In genomic region chr6:46491201-46491788, GRCh38 we compare ENCODE assay signal across 8 cellular contexts. TPM values are rescaled to one million over a fixed set of nuclear protein-coding genes. Genes with fewer than 3 reads are reported as not detected.
DNase-seq lines count a peak whose midpoint lies in the region; ATAC-seq and TF ChIP-seq lines count a peak whose summit lies in the region.

Gene RCAN2, minus strand, starts transcription at chr6:46491449.

- H3K4me1 ChIP-seq in NT2/D1 (ENCODE audit: insufficient read depth, insufficient read length) (peaks cover 2% of the 10 kb centered on the region), right atrium auricular region (peaks cover 0 to 33% of the 10 kb centered on the region in 2 donors), parathyroid adenoma (peaks cover 12% of the 10 kb centered on the region)

- no peak for TF ChIP-seq CTCF in right atrium auricular region (IDR thresholded peaks at IDR 0.05)
- TF ChIP-seq CTCF in parathyroid adenoma (IDR thresholded peaks at IDR 0.05): no peak

- H3K4me2 ChIP-seq in parathyroid adenoma (ENCODE audit: low read length): peak within 1 kb of the TSS; percentile 86

- H2AFZ ChIP-seq in parathyroid adenoma: peak within 1 kb of the TSS; percentile 100

- H3K27me3 ChIP-seq in NT2/D1 (ENCODE audit: insufficient read depth, insufficient read length): peaks cover 34% of the 10 kb centered on the region
- no peaks in the 10 kb centered on the region for H3K27me3 ChIP-seq in right atrium auricular region
- H3K27me3 ChIP-seq in parathyroid adenoma (ENCODE audit: control insufficient read depth, insufficient read depth, low read length): no peaks in the 10 kb centered on the region

- peak; percentile 18 to 27 for DNase-seq in NCI-H2081 (lab: John Stamatoyannopoulos, UW)
- no peak for DNase-seq in NCI-H2081 treated with DMSO at 0.1 percent for 48 hours (lab: John Stamatoyannopoulos, UW)
- DNase-seq in NT2/D1 (ENCODE audit: low read depth, low spot score): peak; percentile 48
- peak in 50 of 58 donors; percentile 20 to 80 (median 60) for DNase-seq in anterior cingulate cortex (lab: John Stamatoyannopoulos, UW)
- DNase-seq in right atrium auricular region (ENCODE audit: low spot score): peak; percentile 74
- no peak for DNase-seq in SKM-1 (lab: John Stamatoyannopoulos, UW; ENCODE audit: unreplicated experiment)

- peak; percentile 60 for ATAC-seq in HG02870 (IDR thresholded peaks at IDR 0.05; ENCODE audit: unreplicated experiment)

- H3K9me3 ChIP-seq in NT2/D1 (ENCODE audit: insufficient read depth, low read length): no peaks in the 10 kb centered on the region
- H3K9me3 ChIP-seq in right atrium auricular region: no peaks in the 10 kb centered on the region
- H3K9me3 ChIP-seq in parathyroid adenoma (ENCODE audit: control insufficient read depth, low read length): no peaks in the 10 kb centered on the region

- H3K9ac ChIP-seq in NT2/D1 (ENCODE audit: insufficient read length, low read depth) (peak within 1 kb of the TSS; percentile 70), parathyroid adenoma (peak within 1 kb of the TSS; percentile 71)

- H3K4me3 ChIP-seq in NT2/D1 (ENCODE audit: insufficient read length, low read depth): peak within 1 kb of the TSS; percentile 58
- H3K4me3 ChIP-seq in right atrium auricular region: peak within 1 kb of the TSS; percentile 70 to 75
- peak within 1 kb of the TSS; percentile 83 for H3K4me3 ChIP-seq in parathyroid adenoma (ENCODE audit: low read depth, low read length)

- H3K79me2 ChIP-seq in parathyroid adenoma: peaks cover 20% of the 10 kb centered on the region

- H3K36me3 ChIP-seq in NT2/D1 (ENCODE audit: insufficient read depth, insufficient read length, low read length): no peaks in the 10 kb centered on the region
- no peaks in the 10 kb centered on the region for H3K36me3 ChIP-seq in right atrium auricular region
- H3K36me3 ChIP-seq in parathyroid adenoma (ENCODE audit: control insufficient read depth, insufficient read depth, low read length): no peaks in the 10 kb centered on the region

- H3K27ac ChIP-seq in right atrium auricular region: peak within 1 kb of the TSS; percentile 88 to 98
- H3K27ac ChIP-seq in parathyroid adenoma: peak within 1 kb of the TSS; percentile 94

RNA-seq across cellular contexts. Expression of gene RCAN2, which starts in this region (rescaled TPM):
- 100 to 1,000 TPM in 1 of 2 donors, 10 to 100 TPM in 1; 96.5 to 210 TPM for total RNA-seq in right atrium auricular region

Comparison
In these comparisons a context has a peak if more than half of its experiments do, and no peak if none do; other contexts are left out.
1. DNase-seq: peak in NCI-H2081 (2 of 2), NT2/D1 (single experiment), anterior cingulate cortex (50 of 58) and right atrium auricular region (single experiment); none in NCI-H2081 treated with DMSO at 0.1 percent for 48 hours (single experiment) and SKM-1 (single experiment).
2. Peak in every context shown above with its lines, with median percentiles within 50 percentile points of each other: H3K4me3 ChIP-seq.